ENCODE assay signal across 8 cellular contexts in genomic region chr4:76948441-76949292, GRCh38. TPM values are rescaled to one million over a fixed set of nuclear protein-coding genes. Genes with fewer than 3 reads are reported as not detected.
DNase-seq lines count a peak whose midpoint lies in the region; ATAC-seq and TF ChIP-seq lines count a peak whose summit lies in the region.

No MANE protein-coding gene starts in this region.

- H3K4me1 ChIP-seq in Karpas-422 (ENCODE audit: low read length) (peaks cover 20% of the 10 kb centered on the region), adipocyte (ENCODE audit: control insufficient read depth, insufficient read depth, low read length) (peaks cover 39% of the 10 kb centered on the region), prostate gland (replicated peaks) (no peaks in the 10 kb centered on the region)

- H3K9me2 ChIP-seq in Karpas-422 (replicated peaks; ENCODE audit: insufficient read depth, low read length), result no peaks in the 10 kb centered on the region

- TF ChIP-seq POLR2A in prostate gland (IDR thresholded peaks at IDR 0.05), result no peak

- H3K9ac ChIP-seq in Karpas-422 (ENCODE audit: low read length) (peak overlapping the region; percentile 77), adipocyte (ENCODE audit: low read length) (peak overlapping the region; percentile 98)

- peaks cover 25% of the 10 kb centered on the region for H3K79me2 ChIP-seq in Karpas-422 (ENCODE audit: low read length)

- ATAC-seq in GM21786 (IDR thresholded peaks at IDR 0.05; ENCODE audit: unreplicated experiment), result peak; percentile 43
- ATAC-seq in left cardiac atrium, result peak; percentile 64 to 68

- H3K27me3 ChIP-seq in Karpas-422 (ENCODE audit: low read length), result no peaks in the 10 kb centered on the region
- no peaks in the 10 kb centered on the region for H3K27me3 ChIP-seq in adipocyte (replicated peaks; ENCODE audit: control insufficient read depth, insufficient read depth, low read length)
- H3K27me3 ChIP-seq in prostate gland (replicated peaks; ENCODE audit: insufficient read depth), result no peaks in the 10 kb centered on the region

- H3K36me3 ChIP-seq in Karpas-422 (ENCODE audit: insufficient read depth, low read length), result no peaks in the 10 kb centered on the region
- H3K36me3 ChIP-seq in adipocyte (ENCODE audit: control insufficient read depth, insufficient read depth, low read length, severe bottlenecking), result peaks cover 3% of the 10 kb centered on the region
- no peaks in the 10 kb centered on the region for H3K36me3 ChIP-seq in prostate gland

- H3K27ac ChIP-seq in Karpas-422 (ENCODE audit: low read length) (no peak overlapping the region), prostate gland (peak overlapping the region; percentile 87 to 88)

- peak; percentile 80 for DNase-seq in EL
- peak; percentile 84 for DNase-seq in Karpas-422
- peak; percentile 52 for DNase-seq in T follicular helper cell (ENCODE audit: low read depth)
- DNase-seq in adipocyte (ENCODE audit: low read depth), result peak; percentile 86
- DNase-seq in left cardiac atrium, result peak; percentile 78
- peak; percentile 63 for DNase-seq in prostate gland (ENCODE audit: low spot score)
- no peak for DNase-seq in NCI-H2029 (lab: John Stamatoyannopoulos, UW)

- TF ChIP-seq CTCF in prostate gland (IDR thresholded peaks at IDR 0.05), result no peak

- intact Hi-C loops in left cardiac atrium (cut with DNase I) (no loop called here), prostate gland (cut with DNase I) (loop anchor here (10.0 kb wide), 1 partner anchor 194 kb away; no protein-coding TSS in a partner anchor)

- H2AFZ ChIP-seq in Karpas-422 (ENCODE audit: low read length), result peak overlapping the region; percentile 62; the same call in 1 of the 2 replicates

- no peaks in the 10 kb centered on the region for H3K9me3 ChIP-seq in Karpas-422 (ENCODE audit: low read length)
- no peaks in the 10 kb centered on the region for H3K9me3 ChIP-seq in adipocyte (ENCODE audit: control insufficient read depth, low read length)
- no peaks in the 10 kb centered on the region for H3K9me3 ChIP-seq in prostate gland

- 5% methylated on average over 63 of the region's 63 CpGs for WGBS in prostate gland

- 0 out of 2 replicates have a peak, but pooled peaks cover 3% of the 10 kb centered on the region for H4K20me1 ChIP-seq in Karpas-422 (ENCODE audit: insufficient read depth, low read depth, low read length)

- peak overlapping the region; percentile 76 for H3K4me3 ChIP-seq in Karpas-422 (ENCODE audit: low read length)
- peak overlapping the region; percentile 89 for H3K4me3 ChIP-seq in adipocyte (ENCODE audit: low read length)
- H3K4me3 ChIP-seq in prostate gland, result peak overlapping the region; percentile 62 to 71

- peak overlapping the region; percentile 78 for H3K4me2 ChIP-seq in Karpas-422 (ENCODE audit: low read depth, low read length, poor library complexity, severe bottlenecking)

RNA-seq across cellular contexts. Expression of gene SEPTIN11, which starts 0.9 kb away (rescaled TPM):
- 21.2 and 45.1 TPM in 2 replicates for total RNA-seq in Karpas-422 (2014; rRNA removed; shearing (Covaris generic); ENCODE audit: low replicate concordance)
- total RNA-seq in left cardiac atrium (10 to 100 TPM; 59.6 to 65.6 TPM), prostate gland (10 to 100 TPM; 19.4 to 39.1 TPM)

RNA-seq across cellular contexts. Expression of gene SOWAHB, which starts 50.7 kb away (rescaled TPM):
- total RNA-seq in Karpas-422 (2014; rRNA removed; shearing (Covaris generic); ENCODE audit: low replicate concordance), result not detected in 2 replicates
- total RNA-seq in left cardiac atrium, result not detected
- 1 to 10 TPM; 1.8 to 3.9 TPM for total RNA-seq in prostate gland
